In genomic region chr7:121966538-121967332, GRCh38 we compare ENCODE assay signal across 26 cellular contexts.
DNase-seq lines count a peak whose midpoint lies in the region; ATAC-seq, FAIRE-seq and TF ChIP-seq lines count a peak whose summit lies in the region.
"Had no signal": no experiment of that assay in that cellular context is flagged by ENCODE, and none has a peak within 500 bp of the region (broad histone marks: within the 10 kb centered on the region; RNA-seq: fewer than 3 reads in every experiment).

No MANE protein-coding gene starts in this region.

- DNase-seq in GM23338 (ENCODE audit: low spot score) (no peak), bronchial epithelial cell (ENCODE audit: low read depth) (peak; percentile 66), neural progenitor cell (ENCODE audit: low spot score) (no peak), right cardiac atrium (no peak), NCI-H1930 (lab: John Stamatoyannopoulos, UW) (no peak)
- DNase-seq: AML-193; CD4-positive, alpha-beta T cell; KBM-7; MM.1S; NCI-H1417 treated with DMSO at 0.1 percent for 48 hours; NCI-H1694 treated with DMSO at 0.1 percent for 48 hours; NCI-H2081 treated with DMSO at 0.1 percent for 48 hours; NCI-H2171; NCI-H226; NCI-H510A; NCI-H748 treated with DMSO at 0.1 percent for 48 hours; PC-9; SJCRH30 had no signal

- no peak overlapping the region for H3K4me3 Mint-ChIP-seq in GM23338
- no peak overlapping the region for H3K4me3 Mint-ChIP-seq in neural progenitor cell
- H3K4me3 Mint-ChIP-seq in stimulated activated memory B cell treated with anti-CD40 and anti-IgM and Interleukin-4, amounts not matched to agents 10 μg/mL and 1 μg/mL and 100 μg/mL, for 72 hours: no peak overlapping the region
- H3K4me3 Mint-ChIP-seq: CD4-positive, alpha-beta T cell had no signal

- H3K4me1 Mint-ChIP-seq in GM23338 (peaks cover 50% of the 10 kb centered on the region), neural progenitor cell (no peaks in the 10 kb centered on the region)
- no peaks in the 10 kb centered on the region for H3K4me1 Mint-ChIP-seq in stimulated activated memory B cell treated with anti-CD40 and anti-IgM and Interleukin-4, amounts not matched to agents 10 μg/mL and 1 μg/mL and 100 μg/mL, for 72 hours

- H3K27ac ChIP-seq in GM23338 (ENCODE audit: low read depth): peak overlapping the region; percentile 72
- peak overlapping the region; percentile 58 for H3K27ac ChIP-seq in HUES6 (ENCODE audit: low read depth, low read length)
- no peak overlapping the region for H3K27ac ChIP-seq in neural progenitor cell
- no peak overlapping the region for H3K27ac ChIP-seq in right cardiac atrium (ENCODE audit: low read length)
- H3K27ac ChIP-seq: A549; BLaER1 treated with 17β-estradiol and CSF1 and Interleukin-3, amounts not matched to agents 10 nM and 100 nM; PC-9; SJCRH30 had no signal

- H3K27me3 ChIP-seq in GM23338 (ENCODE audit: insufficient read depth) (no peaks in the 10 kb centered on the region), HUES6 (ENCODE audit: control insufficient read depth, insufficient read depth, low read length) (no peaks in the 10 kb centered on the region), bronchial epithelial cell (ENCODE audit: control insufficient read depth, insufficient read depth, low read length) (no peaks in the 10 kb centered on the region), neural progenitor cell (no peaks in the 10 kb centered on the region), right cardiac atrium (ENCODE audit: control insufficient read depth, insufficient read depth) (no peaks in the 10 kb centered on the region)
- H3K27me3 ChIP-seq: BLaER1 treated with 17β-estradiol and CSF1 and Interleukin-3, amounts not matched to agents 10 nM and 100 nM; SJCRH30 had no signal

- H3K79me2 ChIP-seq in GM23338 (replicated peaks; ENCODE audit: insufficient read depth) (peaks cover 65% of the 10 kb centered on the region), neural progenitor cell (ENCODE audit: low read depth) (peaks cover 42% of the 10 kb centered on the region)

- H3K4me2 ChIP-seq in GM23338: peak overlapping the region; percentile 5; the same call in 1 of the 2 replicates
- no peak overlapping the region for H3K4me2 ChIP-seq in neural progenitor cell
- H3K4me2 ChIP-seq: A549; BLaER1 treated with 17β-estradiol and CSF1 and Interleukin-3, amounts not matched to agents 10 nM and 100 nM; PC-9 had no signal

- TF ChIP-seq CTCF in GM23338 (conservative IDR thresholded peaks at IDR 0.05; ENCODE audit: low read depth in 2 of 2) (no peak), bronchial epithelial cell (IDR thresholded peaks at IDR 0.05; ENCODE audit: insufficient read depth, low read length, severe bottlenecking) (no peak), neural progenitor cell (IDR thresholded peaks at IDR 0.05) (no peak)

- H4K20me1 ChIP-seq in GM23338 (replicated peaks; ENCODE audit: insufficient read depth) (no peaks in the 10 kb centered on the region), neural progenitor cell (ENCODE audit: low read depth) (no peaks in the 10 kb centered on the region)
- H4K20me1 ChIP-seq: BLaER1 treated with 17β-estradiol and CSF1 and Interleukin-3, amounts not matched to agents 10 nM and 100 nM had no signal

- intact Hi-C loops in right cardiac atrium (cut with DNase I): no loop called here

- H2AFZ ChIP-seq in GM23338 (no peak overlapping the region), neural progenitor cell (replicated peaks) (no peak overlapping the region)

- H3K9ac ChIP-seq in HUES6 (ENCODE audit: low read length) (no peak overlapping the region), neural progenitor cell (no peak overlapping the region)
- H3K9ac ChIP-seq: BLaER1 treated with 17β-estradiol and CSF1 and Interleukin-3, amounts not matched to agents 10 nM and 100 nM had no signal

- ATAC-seq in GM23338 (no peak), right cardiac atrium (no peak)
- ATAC-seq in stimulated activated memory B cell treated with anti-CD40 and anti-IgM and Interleukin-4, amounts not matched to agents 10 μg/mL and 1 μg/mL and 100 μg/mL, for 72 hours: no peak
- ATAC-seq: A549, Right ventricle myocardium inferior, SK-N-SH treated with all-trans-retinoic acid at 6 μM for 48 hours had no signal

- peaks cover 54% of the 10 kb centered on the region for H3K4me1 ChIP-seq in GM23338 (ENCODE audit: insufficient read depth)
- peaks cover 21% of the 10 kb centered on the region; the same call in 1 of the 2 replicates for H3K4me1 ChIP-seq in HUES6 (ENCODE audit: control insufficient read depth, insufficient read depth, low read length)
- H3K4me1 ChIP-seq in neural progenitor cell: no peaks in the 10 kb centered on the region
- H3K4me1 ChIP-seq in right cardiac atrium (ENCODE audit: control insufficient read depth, insufficient read depth, low read length): no peaks in the 10 kb centered on the region
- H3K4me1 ChIP-seq: A549; BLaER1 treated with 17β-estradiol and CSF1 and Interleukin-3, amounts not matched to agents 10 nM and 100 nM; SJCRH30 had no signal

- H3K9me3 ChIP-seq in HUES6 (ENCODE audit: control insufficient read depth, insufficient read depth, low read depth, low read length) (no peaks in the 10 kb centered on the region), neural progenitor cell (ENCODE audit: low read depth) (no peaks in the 10 kb centered on the region), right cardiac atrium (ENCODE audit: control insufficient read depth, low read length) (no peaks in the 10 kb centered on the region)
- H3K9me3 ChIP-seq: A549, SJCRH30 had no signal

- H3K4me3 ChIP-seq in GM23338 (no peak overlapping the region), HUES6 (ENCODE audit: low read depth, low read length) (no peak overlapping the region), bronchial epithelial cell (ENCODE audit: low read depth, low read length) (no peak overlapping the region), neural progenitor cell (no peak overlapping the region), right cardiac atrium (ENCODE audit: low read length) (no peak overlapping the region)
- H3K4me3 ChIP-seq: A549; BLaER1 treated with 17β-estradiol and CSF1 and Interleukin-3, amounts not matched to agents 10 nM and 100 nM; PC-9; SJCRH30 had no signal

- H3K36me3 ChIP-seq in GM23338 (ENCODE audit: insufficient read depth) (no peaks in the 10 kb centered on the region), HUES6 (ENCODE audit: control insufficient read depth, insufficient read depth, low read length) (peaks cover 9% of the 10 kb centered on the region), bronchial epithelial cell (ENCODE audit: control insufficient read depth, insufficient read depth, low read length) (no peaks in the 10 kb centered on the region), neural progenitor cell (peaks cover 8% of the 10 kb centered on the region)
- H3K36me3 ChIP-seq: BLaER1 treated with 17β-estradiol and CSF1 and Interleukin-3, amounts not matched to agents 10 nM and 100 nM; SJCRH30 had no signal

- H3K27ac Mint-ChIP-seq in GM23338 (peak overlapping the region; percentile 95), neural progenitor cell (peak overlapping the region; percentile 66)
- no peak overlapping the region for H3K27ac Mint-ChIP-seq in stimulated activated memory B cell treated with anti-CD40 and anti-IgM and Interleukin-4, amounts not matched to agents 10 μg/mL and 1 μg/mL and 100 μg/mL, for 72 hours
- H3K27ac Mint-ChIP-seq: CD4-positive, alpha-beta T cell had no signal

- H3F3A ChIP-seq in GM23338 (replicated peaks; ENCODE audit: low read depth) (no peaks in the 10 kb centered on the region), neural progenitor cell (ENCODE audit: low read depth) (peaks cover 4% of the 10 kb centered on the region)

- no peaks in the 10 kb centered on the region for H3K9me2 ChIP-seq in GM23338 (ENCODE audit: insufficient read depth)

- peaks cover 46% of the 10 kb centered on the region for H3K36me3 Mint-ChIP-seq in GM23338 (ENCODE audit: low read depth)
- peaks cover 18% of the 10 kb centered on the region for H3K36me3 Mint-ChIP-seq in neural progenitor cell
- H3K36me3 Mint-ChIP-seq in stimulated activated memory B cell treated with anti-CD40 and anti-IgM and Interleukin-4, amounts not matched to agents 10 μg/mL and 1 μg/mL and 100 μg/mL, for 72 hours: no peaks in the 10 kb centered on the region

- no peaks in the 10 kb centered on the region; the same call in 1 of the 3 replicates for H3K9me3 Mint-ChIP-seq in GM23338
- H3K9me3 Mint-ChIP-seq in neural progenitor cell: peaks cover 2% of the 10 kb centered on the region
- H3K9me3 Mint-ChIP-seq in stimulated activated memory B cell treated with anti-CD40 and anti-IgM and Interleukin-4, amounts not matched to agents 10 μg/mL and 1 μg/mL and 100 μg/mL, for 72 hours: peaks cover 2% of the 10 kb centered on the region
- H3K9me3 Mint-ChIP-seq: CD4-positive, alpha-beta T cell had no signal

- no peak for FAIRE-seq in bronchial epithelial cell (lab: Jason Lieb, UNC)
- FAIRE-seq: A549, D721Med, H1 had no signal

- 73% methylated on average over 6 of the region's 6 CpGs for WGBS in right cardiac atrium

- H3K27me3 Mint-ChIP-seq in GM23338 (ENCODE audit: insufficient read depth, low read depth, poor library complexity) (no peaks in the 10 kb centered on the region), neural progenitor cell (ENCODE audit: insufficient read depth, low read depth) (no peaks in the 10 kb centered on the region)
- no peaks in the 10 kb centered on the region for H3K27me3 Mint-ChIP-seq in stimulated activated memory B cell treated with anti-CD40 and anti-IgM and Interleukin-4, amounts not matched to agents 10 μg/mL and 1 μg/mL and 100 μg/mL, for 72 hours
- H3K27me3 Mint-ChIP-seq: CD4-positive, alpha-beta T cell had no signal

TF ChIP-seq in GM23338, 12 proteins besides CTCF, POLR2A, EP300 and RAD21 (continues in another document):
- no peak for TF ChIP-seq POLR2AphosphoS5 (IDR thresholded peaks at IDR 0.05; ENCODE audit: low read depth)
- TF ChIP-seq JUNB (IDR thresholded peaks at IDR 0.05; ENCODE audit: unreplicated experiment): no peak
- no peak for TF ChIP-seq ZNF114 (CRISPR knock-in tag; IDR thresholded peaks at IDR 0.05)

Comparison
In these comparisons a context has a peak if more than half of its experiments do, and no peak if none do; other contexts are left out.
1. H3K27ac ChIP-seq: peak in GM23338 (single experiment) and HUES6 (single experiment); none in neural progenitor cell (single experiment) and right cardiac atrium (single experiment).